In the genomic region with DNA sequence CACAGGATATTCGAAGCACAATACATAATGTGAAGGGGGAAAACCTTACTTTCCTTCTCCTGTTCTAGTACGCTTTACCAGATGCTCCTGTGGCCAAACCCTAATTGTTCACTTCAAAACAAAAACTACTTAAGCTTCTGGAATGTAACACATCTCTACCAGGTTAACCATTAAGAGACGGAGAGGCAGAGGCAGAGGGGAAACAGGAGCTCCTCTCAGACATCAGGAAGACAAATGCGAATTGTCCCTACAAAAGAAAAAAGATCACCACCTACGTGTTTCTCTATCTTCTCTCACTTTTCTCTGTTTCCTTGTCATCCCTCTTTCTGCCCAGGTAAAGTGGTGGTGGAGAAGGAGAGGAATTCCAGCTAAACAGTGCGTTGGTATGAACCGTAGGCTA, we compare ENCODE assay signal across 1 cellular context.
TF ChIP-seq lines count a peak whose summit lies in the region.

No MANE protein-coding gene starts in this region.

TF ChIP-seq in H1, 55 proteins besides CTCF, POLR2A, EP300 and RAD21:
- no peak for TF ChIP-seq ASH2L (IDR thresholded peaks at IDR 0.05; ENCODE audit: low read length)
- TF ChIP-seq FOSL1 (IDR thresholded peaks at IDR 0.05; ENCODE audit: insufficient read depth, low read depth, low read length): no peak
TF ChIP-seq in H1: peak in this region for 0.
